ENCODE assay signal across 9 cellular contexts in the genomic region with DNA sequence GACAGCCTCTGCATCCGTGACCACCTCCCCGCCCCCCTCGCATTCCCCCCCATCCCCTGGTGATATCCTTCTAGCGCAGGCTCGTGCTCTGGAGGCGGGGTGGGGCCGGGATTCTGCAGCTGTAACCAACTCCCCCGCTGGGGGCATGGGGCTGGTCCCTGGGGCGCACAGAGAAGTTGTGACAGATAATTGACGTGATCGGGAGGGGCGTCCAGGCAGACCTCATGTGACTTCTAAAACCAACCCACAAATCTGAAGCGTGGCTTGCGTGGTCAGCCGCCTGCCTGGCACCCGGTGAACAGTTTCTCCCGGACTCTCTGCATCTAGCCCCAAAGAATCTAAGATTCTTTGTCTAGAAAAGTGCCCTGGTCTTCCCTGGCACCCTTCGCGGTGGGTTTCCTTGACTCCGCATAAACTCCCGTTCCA.
DNase-seq lines count a peak whose midpoint lies in the region; TF ChIP-seq lines count a peak whose summit lies in the region.
"Had no signal": no experiment of that assay in that cellular context is flagged by ENCODE, and none has a peak within 500 bp of the region (broad histone marks: within the 10 kb centered on the region; RNA-seq: fewer than 3 reads in every experiment).

No MANE protein-coding gene starts in this region.

- peaks cover 8% of the 10 kb centered on the region; the same call in 1 of the 2 replicates for H3K9me3 Mint-ChIP-seq in HFFc6

- H3K4me3 Mint-ChIP-seq in HFFc6: peak overlapping the region; percentile 89

- TF ChIP-seq CTCF in HFFc6 (IDR thresholded peaks at IDR 0.05): no peak

- H3K9ac ChIP-seq in iPS-15b (ENCODE audit: low read depth, low read length) (peak overlapping the region; percentile 32), skeletal muscle satellite cell (ENCODE audit: low read depth, low read length) (peak overlapping the region; percentile 73)

- H3K27me3 ChIP-seq in iPS-15b (ENCODE audit: control insufficient read depth, insufficient read depth, low read length) (no peaks in the 10 kb centered on the region), skeletal muscle satellite cell (ENCODE audit: control insufficient read depth, insufficient read depth, low read length) (peaks cover 4% of the 10 kb centered on the region)

- peaks cover 17% of the 10 kb centered on the region for H3K4me1 Mint-ChIP-seq in HFFc6 (ENCODE audit: low read depth)

- 0 out of 2 replicates have a peak, but pooled peaks cover 6% of the 10 kb centered on the region for H3K36me3 Mint-ChIP-seq in HFFc6 (ENCODE audit: low read depth)

- 0 out of 2 replicates have a peak overlapping the region, but pooled peaks have one; percentile 40 for H3K27ac Mint-ChIP-seq in HFFc6

- peaks cover 46% of the 10 kb centered on the region for H3K27me3 Mint-ChIP-seq in HFFc6 (ENCODE audit: insufficient read depth)

- H3K36me3 ChIP-seq in iPS-15b (ENCODE audit: control insufficient read depth, insufficient read depth, low read length) (no peaks in the 10 kb centered on the region), skeletal muscle satellite cell (ENCODE audit: insufficient read depth, low read length) (no peaks in the 10 kb centered on the region)

- peak overlapping the region; percentile 90 for H3K4me2 ChIP-seq in skeletal muscle satellite cell (ENCODE audit: low read length)

- H3K4me1 ChIP-seq in iPS-15b (ENCODE audit: control insufficient read depth, insufficient read depth, low read length): peaks cover 5% of the 10 kb centered on the region
- H3K4me1 ChIP-seq in skeletal muscle satellite cell (ENCODE audit: control insufficient read depth, insufficient read depth, low read length): peaks cover 4% of the 10 kb centered on the region

- H3K9me3 ChIP-seq in iPS-15b (ENCODE audit: control insufficient read depth, insufficient read depth, low read length): no peaks in the 10 kb centered on the region
- no peaks in the 10 kb centered on the region for H3K9me3 ChIP-seq in skeletal muscle satellite cell (replicated peaks; ENCODE audit: low read length)

- DNase-seq in HFFc6 (no peak), T-helper 9 cell (no peak), DMS153 (lab: John Stamatoyannopoulos, UW) (no peak), NK-92 (lab: John Stamatoyannopoulos, UW; ENCODE audit: unreplicated experiment) (no peak), KG1 (lab: John Stamatoyannopoulos, UW) (no peak)

- H3K27ac ChIP-seq in angular gyrus (ENCODE audit: low read depth, low read length): peak overlapping the region; percentile 73

- H3K4me3 ChIP-seq in iPS-15b (ENCODE audit: low read depth, low read length): peak overlapping the region; percentile 51
- H3K4me3 ChIP-seq in skeletal muscle satellite cell (ENCODE audit: low read length): peak overlapping the region; percentile 76
- H3K4me3 ChIP-seq: K562 had no signal
